8 cellular contexts compared by ENCODE assay signal in genomic region chr12:8912910-8913309, GRCh38. TPM values are rescaled to one million over a fixed set of nuclear protein-coding genes. Genes with fewer than 3 reads are reported as not detected.
DNase-seq lines count a peak whose midpoint lies in the region; ATAC-seq, FAIRE-seq and TF ChIP-seq lines count a peak whose summit lies in the region.

No MANE protein-coding gene starts in this region.

- H3K27me3 Mint-ChIP-seq in IgD-negative memory B cell = no peaks in the 10 kb centered on the region
- H3K27me3 Mint-ChIP-seq in activated T-helper 17 cell treated with anti-CD3 and anti-CD28 coated beads, Interleukin-2, amount 50 U/mL, for 72 hours = no peaks in the 10 kb centered on the region

- peak overlapping the region in 3 of 4 donors; percentile 68 to 96 (median 81) for H3K4me3 Mint-ChIP-seq in IgD-negative memory B cell
- H3K4me3 Mint-ChIP-seq in activated T-helper 17 cell treated with anti-CD3 and anti-CD28 coated beads, Interleukin-2, amount 50 U/mL, for 72 hours = no peak overlapping the region

- peak overlapping the region; percentile 63 to 85 (median 76) for H3K27ac Mint-ChIP-seq in IgD-negative memory B cell
- H3K27ac Mint-ChIP-seq in activated T-helper 17 cell treated with anti-CD3 and anti-CD28 coated beads, Interleukin-2, amount 50 U/mL, for 72 hours = peak overlapping the region; percentile 9

- no peaks in the 10 kb centered on the region for H3K27me3 ChIP-seq in kidney epithelial cell (ENCODE audit: control insufficient read depth, insufficient read depth, low read length)

- FAIRE-seq in HTR-8/SVneo (lab: Jason Lieb, UNC) = no peak

- peak; percentile 31 for TF ChIP-seq CTCF in kidney epithelial cell (IDR thresholded peaks at IDR 0.05; ENCODE audit: insufficient read depth, low read length, poor library complexity, severe bottlenecking)

- H3K36me3 ChIP-seq in kidney epithelial cell (ENCODE audit: control insufficient read depth, insufficient read depth, low read length) = no peaks in the 10 kb centered on the region

- H3K9me3 Mint-ChIP-seq in IgD-negative memory B cell = no peaks in the 10 kb centered on the region
- H3K9me3 Mint-ChIP-seq in activated T-helper 17 cell treated with anti-CD3 and anti-CD28 coated beads, Interleukin-2, amount 50 U/mL, for 72 hours = no peaks in the 10 kb centered on the region

- no peak for ATAC-seq in activated T-helper 17 cell treated with anti-CD3 and anti-CD28 coated beads, Interleukin-2, amount 50 U/mL, for 72 hours (replicated peaks)
- no peak for ATAC-seq in HG02798 (IDR thresholded peaks at IDR 0.05; ENCODE audit: poor library complexity, unreplicated experiment)
- no peak for ATAC-seq in HG03457 (IDR thresholded peaks at IDR 0.05; ENCODE audit: unreplicated experiment)

- peaks cover 15 to 25% (median 22%) of the 10 kb centered on the region in 3 donors for H3K4me1 Mint-ChIP-seq in IgD-negative memory B cell
- peaks cover 7% of the 10 kb centered on the region for H3K4me1 Mint-ChIP-seq in activated T-helper 17 cell treated with anti-CD3 and anti-CD28 coated beads, Interleukin-2, amount 50 U/mL, for 72 hours

- H3K36me3 Mint-ChIP-seq in IgD-negative memory B cell = no peaks in the 10 kb centered on the region
- H3K36me3 Mint-ChIP-seq in activated T-helper 17 cell treated with anti-CD3 and anti-CD28 coated beads, Interleukin-2, amount 50 U/mL, for 72 hours (ENCODE audit: low read depth) = no peaks in the 10 kb centered on the region

- DNase-seq in DMS79 treated with DMSO at 0.1 percent for 48 hours (lab: John Stamatoyannopoulos, UW) = peak; percentile 70
- DNase-seq in kidney epithelial cell (ENCODE audit: low read depth) = no peak
- no peak for DNase-seq in HTR-8/SVneo (ENCODE audit: insufficient read length, low spot score)
- no peak for DNase-seq in NCI-H2171 treated with DMSO at 0.1 percent for 48 hours (lab: John Stamatoyannopoulos, UW)

- H3K4me3 ChIP-seq in kidney epithelial cell (ENCODE audit: low read depth, low read length) = no peak overlapping the region

RNA-seq across cellular contexts. Expression of gene PHC1, which starts 1.4 kb away (rescaled TPM):
- 18.7 TPM for polyA plus RNA-seq in IgD-negative memory B cell
- 10 to 100 TPM; 13.0 to 17.0 TPM for total RNA-seq in activated T-helper 17 cell treated with anti-CD3 and anti-CD28 coated beads, Interleukin-2, amount 50 U/mL, for 72 hours
- 67.8 and 76.7 TPM in 2 replicates for total RNA-seq in kidney epithelial cell

RNA-seq across cellular contexts. Expression of gene M6PR, which starts 36.5 kb away (rescaled TPM):
- 186 TPM for polyA plus RNA-seq in IgD-negative memory B cell
- total RNA-seq in activated T-helper 17 cell treated with anti-CD3 and anti-CD28 coated beads, Interleukin-2, amount 50 U/mL, for 72 hours = 100 to 1,000 TPM; 144 to 199 TPM
- total RNA-seq in kidney epithelial cell = 220 and 256 TPM in 2 replicates
